Comparison of ENCODE assay signal across 18 cellular contexts in the genomic region with DNA sequence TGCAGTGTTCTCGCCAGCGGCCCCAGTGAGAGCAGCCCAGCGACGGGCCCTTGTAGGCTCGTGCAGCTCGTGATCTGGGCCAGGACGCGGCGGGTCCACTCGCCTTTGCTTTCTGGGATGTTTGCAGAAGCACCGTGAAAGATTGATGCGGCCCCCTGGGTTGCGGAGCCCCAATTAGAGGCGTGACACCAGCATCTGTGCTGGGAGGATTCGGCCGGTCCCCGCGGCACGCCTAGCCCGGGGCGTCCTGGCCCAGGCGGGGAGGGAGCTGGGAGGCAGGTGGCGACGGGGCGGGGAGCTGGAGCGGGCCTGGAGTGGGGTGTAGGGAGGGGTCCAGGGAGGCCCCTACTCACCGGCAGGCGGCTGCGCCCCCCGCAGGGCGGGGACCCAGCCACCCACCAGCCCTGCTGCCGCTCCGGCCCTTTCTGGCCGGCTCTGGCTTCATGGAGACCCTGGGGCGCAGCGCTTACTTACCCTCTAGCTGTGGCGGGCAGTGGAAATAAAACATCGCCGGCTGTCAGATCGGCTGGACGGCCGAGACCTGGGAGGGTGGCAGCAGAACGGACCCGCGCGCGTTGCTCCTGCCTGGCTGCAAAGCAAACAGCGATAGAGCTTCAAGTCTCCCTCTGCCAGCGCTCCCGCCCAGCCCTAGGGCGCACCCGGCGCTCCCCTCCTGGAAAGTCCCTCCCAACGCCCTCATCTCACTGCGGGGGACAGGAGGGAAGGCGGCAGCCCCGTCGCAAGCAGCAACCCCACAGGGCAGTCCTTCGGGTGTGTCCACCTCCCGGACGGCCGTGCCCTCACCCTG. TPM values are rescaled to one million over a fixed set of nuclear protein-coding genes. Genes with fewer than 3 reads are reported as not detected.
DNase-seq lines count a peak whose midpoint lies in the region; TF ChIP-seq lines count a peak whose summit lies in the region.
"Had no signal": no experiment of that assay in that cellular context is flagged by ENCODE, and none has a peak within 500 bp of the region (broad histone marks: within the 10 kb centered on the region; RNA-seq: fewer than 3 reads in every experiment).

No MANE protein-coding gene starts in this region.

- H3K4me3 Mint-ChIP-seq in Caco-2 (ENCODE audit: unreplicated experiment) = peak overlapping the region; percentile 31
- peak overlapping the region; percentile 20 for H3K4me3 Mint-ChIP-seq in nephron progenitor cell
- no peak overlapping the region for H3K4me3 Mint-ChIP-seq in activated CD4-positive, alpha-beta memory T cell treated with anti-CD3 and anti-CD28 coated beads for 36 hours
- H3K4me3 Mint-ChIP-seq: activated B cell treated with CpG ODN at 0.5 μM for 24 hours; stimulated activated naive CD8-positive, alpha-beta T cell treated with anti-CD3 and anti-CD28 coated beads, Interleukin-15, Interleukin-2, amounts not matched to agents 100 ng/mL and 50 ng/mL, for 24 hours had no signal

- WGBS in HUES64 = under 1% methylated on average over 62 of the region's 62 CpGs
- WGBS in ectodermal cell, 2 experiments = 1% methylated on average over 62 of the region's 62 CpGs

- H3K9me3 ChIP-seq in Caco-2 (0 out of 2 replicates have a peak, but pooled peaks cover 5% of the 10 kb centered on the region), HUES64 (ENCODE audit: insufficient read depth, low read depth, low read length) (no peaks in the 10 kb centered on the region), ectodermal cell (ENCODE audit: control insufficient read depth, low read length) (no peaks in the 10 kb centered on the region)
- H3K9me3 ChIP-seq in effector memory CD4-positive, alpha-beta T cell (ENCODE audit: control insufficient read depth, low read length) = no peaks in the 10 kb centered on the region
- H3K9me3 ChIP-seq: adrenal gland had no signal

- CTCF ChIA-PET in Caco-2 (lab: Charles Lee) = interaction anchor here (0.7 kb wide), 1 partner anchor 12 kb away, joined by 4 read pairs; no protein-coding TSS in a partner anchor
- CTCF ChIA-PET in activated CD4-positive, alpha-beta memory T cell treated with anti-CD3 and anti-CD28 coated beads for 36 hours (lab: Charles Lee) = interaction anchor here (0.8 kb wide), 1 partner anchor 12 kb away, joined by 3 read pairs; no protein-coding TSS in a partner anchor

- no TSS peak for BruUV-seq in Caco-2 (replicated peaks; lab: Mats Ljungman, UMichigan)

- H3K9ac ChIP-seq in HUES64 (ENCODE audit: low read depth, low read length) = no peak overlapping the region

- TF ChIP-seq CTCF in Caco-2 (IDR thresholded peaks at IDR 0.05; ENCODE audit: insufficient read depth in 1 of 2, low read depth in 1 of 2, low read length in 1 of 2, severe bottlenecking in 1 of 2, unreplicated experiment in 1 of 2) (no peak), nephron progenitor cell (IDR thresholded peaks at IDR 0.05) (no peak)

- intact Hi-C loops in Caco-2 (cut with micrococcal nuclease; ENCODE audit: unreplicated experiment) = no loop called here
- intact Hi-C loops in activated CD4-positive, alpha-beta memory T cell treated with anti-CD3 and anti-CD28 coated beads for 36 hours (cut with micrococcal nuclease) = loop anchor here (5.0 kb wide), 1 partner anchor 212 kb away; no protein-coding TSS in a partner anchor

- H3K36me3 ChIP-seq in Caco-2 (ENCODE audit: control insufficient read depth, insufficient read depth, low read length) = no peaks in the 10 kb centered on the region
- no peaks in the 10 kb centered on the region for H3K36me3 ChIP-seq in HUES64 (ENCODE audit: insufficient read depth, low read length)
- no peaks in the 10 kb centered on the region for H3K36me3 ChIP-seq in ectodermal cell (ENCODE audit: control insufficient read depth, insufficient read depth, low read length)
- H3K36me3 ChIP-seq in effector memory CD4-positive, alpha-beta T cell (ENCODE audit: control insufficient read depth, insufficient read depth, low read length) = no peaks in the 10 kb centered on the region
- H3K36me3 ChIP-seq: adrenal gland had no signal

- H3K27ac ChIP-seq in HUES64 (ENCODE audit: low read depth, low read length) (no peak overlapping the region), ectodermal cell (ENCODE audit: insufficient read depth, low read depth, low read length, poor library complexity, severe bottlenecking) (no peak overlapping the region)
- no peak overlapping the region for H3K27ac ChIP-seq in effector memory CD4-positive, alpha-beta T cell (ENCODE audit: insufficient read depth, low read length, poor library complexity, severe bottlenecking)
- H3K27ac ChIP-seq: adrenal gland, C4-2B had no signal

- no peaks in the 10 kb centered on the region for H3K4me1 Mint-ChIP-seq in Caco-2 (ENCODE audit: low read depth, unreplicated experiment)
- H3K4me1 Mint-ChIP-seq in nephron progenitor cell = peaks cover 16% of the 10 kb centered on the region
- peaks cover 12% of the 10 kb centered on the region for H3K4me1 Mint-ChIP-seq in activated CD4-positive, alpha-beta memory T cell treated with anti-CD3 and anti-CD28 coated beads for 36 hours (ENCODE audit: low read depth)

- H3K27me3 Mint-ChIP-seq in Caco-2 (ENCODE audit: insufficient read depth, unreplicated experiment) (peaks cover 55% of the 10 kb centered on the region), nephron progenitor cell (ENCODE audit: low read depth, poor library complexity) (peaks cover 100% of the 10 kb centered on the region)
- peaks cover 65% of the 10 kb centered on the region for H3K27me3 Mint-ChIP-seq in activated CD4-positive, alpha-beta memory T cell treated with anti-CD3 and anti-CD28 coated beads for 36 hours

- H3K27me3 ChIP-seq in Caco-2 (replicated peaks; ENCODE audit: control insufficient read depth, insufficient read depth, low read length) (peaks cover 7% of the 10 kb centered on the region), HUES64 (ENCODE audit: insufficient read depth, low read length) (peaks cover 100% of the 10 kb centered on the region), ectodermal cell (ENCODE audit: control insufficient read depth, insufficient read depth, low read length, poor library complexity, severe bottlenecking) (peaks cover 91% of the 10 kb centered on the region)
- peaks cover 48% of the 10 kb centered on the region for H3K27me3 ChIP-seq in effector memory CD4-positive, alpha-beta T cell (replicated peaks; ENCODE audit: control insufficient read depth, insufficient read depth, low read length, poor library complexity, severe bottlenecking)

- no peaks in the 10 kb centered on the region for H3K36me3 Mint-ChIP-seq in Caco-2 (ENCODE audit: insufficient read depth, unreplicated experiment)
- no peaks in the 10 kb centered on the region for H3K36me3 Mint-ChIP-seq in nephron progenitor cell (ENCODE audit: low read depth)
- no peaks in the 10 kb centered on the region for H3K36me3 Mint-ChIP-seq in activated CD4-positive, alpha-beta memory T cell treated with anti-CD3 and anti-CD28 coated beads for 36 hours

- H3K4me1 ChIP-seq in Caco-2 = peaks cover 10% of the 10 kb centered on the region; the same call in 1 of the 2 replicates
- peaks cover 9% of the 10 kb centered on the region for H3K4me1 ChIP-seq in HUES64 (ENCODE audit: insufficient read depth, low read length)
- peaks cover 32% of the 10 kb centered on the region for H3K4me1 ChIP-seq in ectodermal cell (ENCODE audit: control insufficient read depth, insufficient read depth, low read length)
- peaks cover 16% of the 10 kb centered on the region for H3K4me1 ChIP-seq in effector memory CD4-positive, alpha-beta T cell (ENCODE audit: control insufficient read depth, insufficient read depth, low read length, poor library complexity, severe bottlenecking)

- H3K27ac Mint-ChIP-seq in Caco-2 (ENCODE audit: unreplicated experiment) = no peak overlapping the region
- H3K27ac Mint-ChIP-seq in nephron progenitor cell = no peak overlapping the region
- no peak overlapping the region for H3K27ac Mint-ChIP-seq in activated CD4-positive, alpha-beta memory T cell treated with anti-CD3 and anti-CD28 coated beads for 36 hours
- H3K27ac Mint-ChIP-seq: activated B cell treated with CpG ODN at 0.5 μM for 24 hours; stimulated activated naive CD8-positive, alpha-beta T cell treated with anti-CD3 and anti-CD28 coated beads, Interleukin-15, Interleukin-2, amounts not matched to agents 100 ng/mL and 50 ng/mL, for 24 hours had no signal

- no peaks in the 10 kb centered on the region for H3K9me3 Mint-ChIP-seq in Caco-2 (ENCODE audit: unreplicated experiment)
- H3K9me3 Mint-ChIP-seq in nephron progenitor cell = peaks cover 9% of the 10 kb centered on the region
- no peaks in the 10 kb centered on the region for H3K9me3 Mint-ChIP-seq in activated CD4-positive, alpha-beta memory T cell treated with anti-CD3 and anti-CD28 coated beads for 36 hours
- H3K9me3 Mint-ChIP-seq: activated B cell treated with CpG ODN at 0.5 μM for 24 hours; stimulated activated naive CD8-positive, alpha-beta T cell treated with anti-CD3 and anti-CD28 coated beads, Interleukin-15, Interleukin-2, amounts not matched to agents 100 ng/mL and 50 ng/mL, for 24 hours had no signal

- DNase-seq in Caco-2 (no peak), nephron progenitor cell (peak; percentile 38), T1000 (lab: John Stamatoyannopoulos, UW) (no peak)
- DNase-seq in effector memory CD4-positive, alpha-beta T cell = no peak
- no peak for DNase-seq in activated CD8-positive, alpha-beta memory T cell treated with anti-CD3 and anti-CD28 coated beads, Interleukin-2, amount 50 U/mL, for 4 hours
- no peak for DNase-seq in activated CD4-positive, alpha-beta memory T cell treated with anti-CD3 and anti-CD28 coated beads for 36 hours
- DNase-seq: activated B cell treated with CpG ODN at 0.5 μM for 24 hours; activated T-cell treated with anti-CD3 and anti-CD28 coated beads for 4 hours; foreskin melanocyte; MM.1S; stimulated activated CD4-positive, alpha-beta T cell treated with anti-CD3 and anti-CD28 coated beads, Interleukin-4, amount 100 ng/mL, for 1 hour had no signal

- POLR2A ChIA-PET in Caco-2 (lab: Charles Lee) = no interaction called here
- POLR2A ChIA-PET in activated CD4-positive, alpha-beta memory T cell treated with anti-CD3 and anti-CD28 coated beads for 36 hours (lab: Charles Lee) = no interaction called here

- no peak overlapping the region for H3K4me3 ChIP-seq in Caco-2 (ENCODE audit: low read depth, low read length)
- H3K4me3 ChIP-seq in HUES64 (ENCODE audit: low read length) = peak overlapping the region; percentile 49
- peak overlapping the region; percentile 19 for H3K4me3 ChIP-seq in ectodermal cell (ENCODE audit: insufficient read depth, low read depth, low read length)
- no peak overlapping the region for H3K4me3 ChIP-seq in effector memory CD4-positive, alpha-beta T cell (ENCODE audit: insufficient read depth, low read depth, low read length, poor library complexity, severe bottlenecking)
- H3K4me3 ChIP-seq: adrenal gland had no signal

RNA-seq across cellular contexts. Expression of gene DRGX, which starts 0.8 kb away (rescaled TPM):
- total RNA-seq in Caco-2 (2022) = not detected in 2 replicates
- not detected for polyA plus RNA-seq in HUES64 (2013, experiment 1 of 2)
- polyA plus RNA-seq in HUES64 (2013, experiment 2 of 2) = not detected
- not detected for polyA plus RNA-seq in ectodermal cell (2013, experiment 1 of 4)
- not detected for polyA plus RNA-seq in ectodermal cell (2013, experiment 2 of 4)
- polyA plus RNA-seq in ectodermal cell (2013, experiment 3 of 4) = not detected
- polyA plus RNA-seq in ectodermal cell (2013, experiment 4 of 4) = 0.12 TPM
- total RNA-seq in activated CD4-positive, alpha-beta memory T cell treated with anti-CD3 and anti-CD28 coated beads for 36 hours = not detected
- total RNA-seq: activated B cell treated with CpG ODN at 0.5 μM for 24 hours, dermis microvascular lymphatic vessel endothelial cell, liver had no signal
- polyA plus RNA-seq: liver had no signal

Comparison
In these comparisons a context has a peak if more than half of its experiments do, and no peak if none do; other contexts are left out.
1. H3K4me3 ChIP-seq: peak in HUES64 (single experiment) and ectodermal cell (single experiment); none in Caco-2 (single experiment) and effector memory CD4-positive, alpha-beta T cell (single experiment).